In genomic region chr3:152968388-152969024, GRCh38 we compare ENCODE assay signal across 1 cellular context.
A peak's percentile ranks its signal among the peaks of the same experiment; 100 is the strongest.
TF ChIP-seq lines count a peak whose summit lies in the region.

No MANE protein-coding gene starts in this region.

TF ChIP-seq in K562, 482 proteins besides CTCF, POLR2A, EP300 and RAD21 (continued from another document):
- TF ChIP-seq NFATC3 (IDR thresholded peaks at IDR 0.05): no peak
- no peak for TF ChIP-seq CBFB (CRISPR knock-in tag; IDR thresholded peaks at IDR 0.05)
- TF ChIP-seq CCAR2 (IDR thresholded peaks at IDR 0.05; ENCODE audit: low read depth, low read length): no peak
- TF ChIP-seq SMARCE1 (IDR thresholded peaks at IDR 0.05): peak; percentile 71
- no peak for TF ChIP-seq THRAP3 (IDR thresholded peaks at IDR 0.05; ENCODE audit: borderline replicate concordance)
- TF ChIP-seq, protein P1, sequence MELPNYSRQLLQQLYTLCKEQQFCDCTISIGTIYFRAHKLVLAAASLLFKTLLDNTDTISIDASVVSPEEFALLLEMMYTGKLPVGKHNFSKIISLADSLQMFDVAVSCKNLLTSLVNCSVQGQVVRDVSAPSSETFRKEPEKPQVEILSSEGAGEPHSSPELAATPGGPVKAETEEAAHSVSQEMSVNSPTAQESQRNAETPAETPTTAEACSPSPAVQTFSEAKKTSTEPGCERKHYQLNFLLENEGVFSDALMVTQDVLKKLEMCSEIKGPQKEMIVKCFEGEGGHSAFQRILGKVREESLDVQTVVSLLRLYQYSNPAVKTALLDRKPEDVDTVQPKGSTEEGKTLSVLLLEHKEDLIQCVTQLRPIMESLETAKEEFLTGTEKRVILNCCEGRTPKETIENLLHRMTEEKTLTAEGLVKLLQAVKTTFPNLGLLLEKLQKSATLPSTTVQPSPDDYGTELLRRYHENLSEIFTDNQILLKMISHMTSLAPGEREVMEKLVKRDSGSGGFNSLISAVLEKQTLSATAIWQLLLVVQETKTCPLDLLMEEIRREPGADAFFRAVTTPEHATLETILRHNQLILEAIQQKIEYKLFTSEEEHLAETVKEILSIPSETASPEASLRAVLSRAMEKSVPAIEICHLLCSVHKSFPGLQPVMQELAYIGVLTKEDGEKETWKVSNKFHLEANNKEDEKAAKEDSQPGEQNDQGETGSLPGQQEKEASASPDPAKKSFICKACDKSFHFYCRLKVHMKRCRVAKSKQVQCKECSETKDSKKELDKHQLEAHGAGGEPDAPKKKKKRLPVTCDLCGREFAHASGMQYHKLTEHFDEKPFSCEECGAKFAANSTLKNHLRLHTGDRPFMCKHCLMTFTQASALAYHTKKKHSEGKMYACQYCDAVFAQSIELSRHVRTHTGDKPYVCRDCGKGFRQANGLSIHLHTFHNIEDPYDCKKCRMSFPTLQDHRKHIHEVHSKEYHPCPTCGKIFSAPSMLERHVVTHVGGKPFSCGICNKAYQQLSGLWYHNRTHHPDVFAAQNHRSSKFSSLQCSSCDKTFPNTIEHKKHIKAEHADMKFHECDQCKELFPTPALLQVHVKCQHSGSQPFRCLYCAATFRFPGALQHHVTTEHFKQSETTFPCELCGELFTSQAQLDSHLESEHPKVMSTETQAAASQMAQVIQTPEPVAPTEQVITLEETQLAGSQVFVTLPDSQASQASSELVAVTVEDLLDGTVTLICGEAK (IDR thresholded peaks at IDR 0.05): no peak
- TF ChIP-seq, protein P1 (CRISPR knock-in tag; IDR thresholded peaks at IDR 0.05): no peak
- no peak for TF ChIP-seq FOXA1 (IDR thresholded peaks at IDR 0.05; ENCODE audit: borderline replicate concordance)
- no peak for TF ChIP-seq SUPT5H (IDR thresholded peaks at IDR 0.05)
- TF ChIP-seq HDAC2 (IDR thresholded peaks at IDR 0.05): no peak
- TF ChIP-seq, protein P2, sequence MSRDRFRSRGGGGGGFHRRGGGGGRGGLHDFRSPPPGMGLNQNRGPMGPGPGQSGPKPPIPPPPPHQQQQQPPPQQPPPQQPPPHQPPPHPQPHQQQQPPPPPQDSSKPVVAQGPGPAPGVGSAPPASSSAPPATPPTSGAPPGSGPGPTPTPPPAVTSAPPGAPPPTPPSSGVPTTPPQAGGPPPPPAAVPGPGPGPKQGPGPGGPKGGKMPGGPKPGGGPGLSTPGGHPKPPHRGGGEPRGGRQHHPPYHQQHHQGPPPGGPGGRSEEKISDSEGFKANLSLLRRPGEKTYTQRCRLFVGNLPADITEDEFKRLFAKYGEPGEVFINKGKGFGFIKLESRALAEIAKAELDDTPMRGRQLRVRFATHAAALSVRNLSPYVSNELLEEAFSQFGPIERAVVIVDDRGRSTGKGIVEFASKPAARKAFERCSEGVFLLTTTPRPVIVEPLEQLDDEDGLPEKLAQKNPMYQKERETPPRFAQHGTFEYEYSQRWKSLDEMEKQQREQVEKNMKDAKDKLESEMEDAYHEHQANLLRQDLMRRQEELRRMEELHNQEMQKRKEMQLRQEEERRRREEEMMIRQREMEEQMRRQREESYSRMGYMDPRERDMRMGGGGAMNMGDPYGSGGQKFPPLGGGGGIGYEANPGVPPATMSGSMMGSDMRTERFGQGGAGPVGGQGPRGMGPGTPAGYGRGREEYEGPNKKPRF (IDR thresholded peaks at IDR 0.05; ENCODE audit: low read depth, low read length): no peak
- TF ChIP-seq KDM4B (IDR thresholded peaks at IDR 0.05; ENCODE audit: borderline replicate concordance in 2 of 2, low read depth in 1 of 2): no peak
- no peak for TF ChIP-seq MYC (IDR thresholded peaks at IDR 0.05; ENCODE audit: low read depth, low read length)
- no peak for TF ChIP-seq MYC (CRISPR knock-in tag; IDR thresholded peaks at IDR 0.05; ENCODE audit: borderline replicate concordance, low read depth)
- TF ChIP-seq, protein P3, sequence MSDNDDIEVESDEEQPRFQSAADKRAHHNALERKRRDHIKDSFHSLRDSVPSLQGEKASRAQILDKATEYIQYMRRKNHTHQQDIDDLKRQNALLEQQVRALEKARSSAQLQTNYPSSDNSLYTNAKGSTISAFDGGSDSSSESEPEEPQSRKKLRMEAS (CRISPR knock-in tag; IDR thresholded peaks at IDR 0.05): no peak
